Comparison of ENCODE assay signal across 8 cellular contexts in genomic region chr9:136117291-136118060, GRCh38.
DNase-seq lines count a peak whose midpoint lies in the region; ATAC-seq and TF ChIP-seq lines count a peak whose summit lies in the region.

No MANE protein-coding gene starts in this region.

- peaks cover 14% of the 10 kb centered on the region for H3K36me3 Mint-ChIP-seq in activated naive CD4-positive, alpha-beta T cell treated with anti-CD3 and anti-CD28 coated beads, Interleukin-2, amount 10 ng/mL, durations not matched to agents 7 days and 5 days
- no peaks in the 10 kb centered on the region for H3K36me3 Mint-ChIP-seq in stimulated activated memory B cell treated with anti-CD40 and anti-IgM and Interleukin-4, amounts not matched to agents 10 μg/mL and 1 μg/mL and 100 μg/mL, for 72 hours

- H3K4me1 Mint-ChIP-seq in activated naive CD4-positive, alpha-beta T cell treated with anti-CD3 and anti-CD28 coated beads, Interleukin-2, amount 10 ng/mL, durations not matched to agents 7 days and 5 days = peaks cover 45% of the 10 kb centered on the region
- H3K4me1 Mint-ChIP-seq in stimulated activated memory B cell treated with anti-CD40 and anti-IgM and Interleukin-4, amounts not matched to agents 10 μg/mL and 1 μg/mL and 100 μg/mL, for 72 hours = peaks cover 2% of the 10 kb centered on the region

- H3K4me3 Mint-ChIP-seq in activated naive CD4-positive, alpha-beta T cell treated with anti-CD3 and anti-CD28 coated beads, Interleukin-2, amount 10 ng/mL, durations not matched to agents 7 days and 5 days = peak overlapping the region; percentile 77
- H3K4me3 Mint-ChIP-seq in stimulated activated memory B cell treated with anti-CD40 and anti-IgM and Interleukin-4, amounts not matched to agents 10 μg/mL and 1 μg/mL and 100 μg/mL, for 72 hours = peak overlapping the region; percentile 80

- H3K27ac ChIP-seq in 22Rv1 = peak overlapping the region; percentile 93
- peak overlapping the region; percentile 94 for H3K27ac ChIP-seq in HL-60 (replicated peaks)

- no peaks in the 10 kb centered on the region for H3K9me3 Mint-ChIP-seq in activated naive CD4-positive, alpha-beta T cell treated with anti-CD3 and anti-CD28 coated beads, Interleukin-2, amount 10 ng/mL, durations not matched to agents 7 days and 5 days
- H3K9me3 Mint-ChIP-seq in stimulated activated memory B cell treated with anti-CD40 and anti-IgM and Interleukin-4, amounts not matched to agents 10 μg/mL and 1 μg/mL and 100 μg/mL, for 72 hours = no peaks in the 10 kb centered on the region

- CTCF ChIA-PET in activated naive CD4-positive, alpha-beta T cell treated with anti-CD3 and anti-CD28 coated beads, Interleukin-2, amount 10 ng/mL, durations not matched to agents 7 days and 5 days (lab: Charles Lee) = interaction anchor here (0.7 to 1.4 kb wide), 3 partner anchors 8 to 150 kb away, joined by 4 to 5 read pairs (median 4); no protein-coding TSS in a partner anchor

- H3K27me3 ChIP-seq in HL-60 (ENCODE audit: insufficient read depth, poor library complexity, severe bottlenecking) = no peaks in the 10 kb centered on the region

- H3K27me3 Mint-ChIP-seq in activated naive CD4-positive, alpha-beta T cell treated with anti-CD3 and anti-CD28 coated beads, Interleukin-2, amount 10 ng/mL, durations not matched to agents 7 days and 5 days = peaks cover under 1% of the 10 kb centered on the region
- H3K27me3 Mint-ChIP-seq in stimulated activated memory B cell treated with anti-CD40 and anti-IgM and Interleukin-4, amounts not matched to agents 10 μg/mL and 1 μg/mL and 100 μg/mL, for 72 hours = no peaks in the 10 kb centered on the region

- peak; percentile 1 for ATAC-seq in GM18867 (IDR thresholded peaks at IDR 0.05; ENCODE audit: unreplicated experiment)
- peak; percentile 28 for ATAC-seq in stimulated activated memory B cell treated with anti-CD40 and anti-IgM and Interleukin-4, amounts not matched to agents 10 μg/mL and 1 μg/mL and 100 μg/mL, for 72 hours

- DNase-seq in HL-60 (ENCODE audit: low read depth in 1 of 2, low spot score in 1 of 2) = peak in 1 of 2 experiments; percentile 46
- no peak for DNase-seq in activated naive CD4-positive, alpha-beta T cell treated with anti-CD3 and anti-CD28 coated beads, Interleukin-2, amount 10 ng/mL, durations not matched to agents 7 days and 5 days
- DNase-seq in NCI-H2107 (lab: John Stamatoyannopoulos, UW) = no peak
- DNase-seq in middle frontal gyrus (ENCODE audit: extremely low spot score, low spot score) = no peak

- H3K27ac Mint-ChIP-seq in activated naive CD4-positive, alpha-beta T cell treated with anti-CD3 and anti-CD28 coated beads, Interleukin-2, amount 10 ng/mL, durations not matched to agents 7 days and 5 days = peak overlapping the region; percentile 89
- H3K27ac Mint-ChIP-seq in stimulated activated memory B cell treated with anti-CD40 and anti-IgM and Interleukin-4, amounts not matched to agents 10 μg/mL and 1 μg/mL and 100 μg/mL, for 72 hours = peak overlapping the region; percentile 64

- H3K4me3 ChIP-seq in HL-60 (replicated peaks; ENCODE audit: insufficient read depth, low read length) (peak overlapping the region; percentile 74), iPS-11a (ENCODE audit: low read depth, low read length) (peak overlapping the region; percentile 61)

- TF ChIP-seq CTCF in 22Rv1 (IDR thresholded peaks at IDR 0.05) = no peak
- no peak for TF ChIP-seq CTCF in HL-60 (IDR thresholded peaks at IDR 0.05; ENCODE audit: insufficient read depth, low read length)
